ENCODE assay signal across 8 cellular contexts in genomic region chr3:88005066-88005465, GRCh38. TPM values are rescaled to one million over a fixed set of nuclear protein-coding genes. Genes with fewer than 3 reads are reported as not detected.
DNase-seq lines count a peak whose midpoint lies in the region; ATAC-seq and TF ChIP-seq lines count a peak whose summit lies in the region.

No MANE protein-coding gene starts in this region.

- H3K27me3 Mint-ChIP-seq in activated T-helper 17 cell treated with anti-CD3 and anti-CD28 coated beads, Interleukin-2, amount 50 U/mL, for 72 hours: peaks cover 8% of the 10 kb centered on the region

- TF ChIP-seq CTCF in A673 (conservative IDR thresholded peaks at IDR 0.05; ENCODE audit: low read depth, low read length): peak; percentile 61

- DNase-seq in A673 (ENCODE audit: low spot score) (peak; percentile 75), Kasumi-1 (lab: John Stamatoyannopoulos, UW) (peak; percentile 62 to 79), astrocyte of the hippocampus (ENCODE audit: low read depth, low spot score) (peak; percentile 22), medulla oblongata (ENCODE audit: extremely low spot score) (peak; percentile 21)
- no peak for DNase-seq in activated effector memory CD4-positive, alpha-beta T cell treated with Interleukin-2 at 50 U/mL for 16 hours

- ATAC-seq in GM18511 (IDR thresholded peaks at IDR 0.05; ENCODE audit: unreplicated experiment) (peak; percentile 51), GM21528 (IDR thresholded peaks at IDR 0.05; ENCODE audit: low FRiP score, unreplicated experiment) (no peak)
- ATAC-seq in activated T-helper 17 cell treated with anti-CD3 and anti-CD28 coated beads, Interleukin-2, amount 50 U/mL, for 72 hours (replicated peaks): no peak

- H3K4me1 ChIP-seq in A673 (ENCODE audit: insufficient read depth, low read length, poor library complexity, severe bottlenecking): peaks cover 34% of the 10 kb centered on the region

- POLR2A ChIA-PET in A673 (lab: Charles Lee; ENCODE audit: low non-redundant PET): interaction anchor here (0.8 kb wide), 1 partner anchor 20 kb away, joined by 3 read pairs; no protein-coding TSS in a partner anchor

- no peaks in the 10 kb centered on the region for H3K36me3 ChIP-seq in A673 (ENCODE audit: insufficient read depth, low read length, poor library complexity, severe bottlenecking)

- no peak overlapping the region for H3K27ac ChIP-seq in A673 (ENCODE audit: low read depth, low read length, poor library complexity, severe bottlenecking)

- no TSS peak for BruUV-seq in A673 (replicated peaks; lab: Mats Ljungman, UMichigan)

- H3K4me3 ChIP-seq in A673 (ENCODE audit: low read depth, low read length, poor library complexity, severe bottlenecking): no peak overlapping the region

- no peaks in the 10 kb centered on the region for H3K9me3 Mint-ChIP-seq in activated T-helper 17 cell treated with anti-CD3 and anti-CD28 coated beads, Interleukin-2, amount 50 U/mL, for 72 hours

- H3K27ac Mint-ChIP-seq in activated T-helper 17 cell treated with anti-CD3 and anti-CD28 coated beads, Interleukin-2, amount 50 U/mL, for 72 hours: no peak overlapping the region

- CTCF ChIA-PET in A673 (lab: Charles Lee): interaction anchor here (0.6 to 1.9 kb wide), 9 partner anchors 48 to 1232 kb away, joined by 3 to 11 read pairs (median 5); no protein-coding TSS in a partner anchor

- no peaks in the 10 kb centered on the region for H3K4me1 Mint-ChIP-seq in activated T-helper 17 cell treated with anti-CD3 and anti-CD28 coated beads, Interleukin-2, amount 50 U/mL, for 72 hours

- H3K4me3 Mint-ChIP-seq in activated T-helper 17 cell treated with anti-CD3 and anti-CD28 coated beads, Interleukin-2, amount 50 U/mL, for 72 hours: no peak overlapping the region

- H3K36me3 Mint-ChIP-seq in activated T-helper 17 cell treated with anti-CD3 and anti-CD28 coated beads, Interleukin-2, amount 50 U/mL, for 72 hours (ENCODE audit: low read depth): no peaks in the 10 kb centered on the region

- H3K9me3 ChIP-seq in A673 (ENCODE audit: low read depth, low read length, poor library complexity, severe bottlenecking): no peaks in the 10 kb centered on the region

- H3K27me3 ChIP-seq in A673 (replicated peaks; ENCODE audit: insufficient read depth, low read depth, low read length, poor library complexity): no peaks in the 10 kb centered on the region

- intact Hi-C loops in A673 (cut with micrococcal nuclease; ENCODE audit: unreplicated experiment): loop anchor here (2.0 to 10.0 kb wide), 3 partner anchors 176 to 1040 kb away; partner anchors contain the start of gene VGLL3

RNA-seq across cellular contexts. Expression of gene CGGBP1, which starts 53.7 kb away (rescaled TPM):
- 113 and 120 TPM in 2 replicates for total RNA-seq in A673 (2021)
- total RNA-seq in activated T-helper 17 cell treated with anti-CD3 and anti-CD28 coated beads, Interleukin-2, amount 50 U/mL, for 72 hours: 100 to 1,000 TPM; 100 to 103 TPM

RNA-seq across cellular contexts. Expression of gene ZNF654, which starts 54.0 kb away (rescaled TPM):
- total RNA-seq in A673 (2021): 21.9 and 25.0 TPM in 2 replicates
- total RNA-seq in activated T-helper 17 cell treated with anti-CD3 and anti-CD28 coated beads, Interleukin-2, amount 50 U/mL, for 72 hours: 10 to 100 TPM; 24.6 to 37.0 TPM
